Comparison of ENCODE assay signal across 21 cellular contexts in the genomic region with DNA sequence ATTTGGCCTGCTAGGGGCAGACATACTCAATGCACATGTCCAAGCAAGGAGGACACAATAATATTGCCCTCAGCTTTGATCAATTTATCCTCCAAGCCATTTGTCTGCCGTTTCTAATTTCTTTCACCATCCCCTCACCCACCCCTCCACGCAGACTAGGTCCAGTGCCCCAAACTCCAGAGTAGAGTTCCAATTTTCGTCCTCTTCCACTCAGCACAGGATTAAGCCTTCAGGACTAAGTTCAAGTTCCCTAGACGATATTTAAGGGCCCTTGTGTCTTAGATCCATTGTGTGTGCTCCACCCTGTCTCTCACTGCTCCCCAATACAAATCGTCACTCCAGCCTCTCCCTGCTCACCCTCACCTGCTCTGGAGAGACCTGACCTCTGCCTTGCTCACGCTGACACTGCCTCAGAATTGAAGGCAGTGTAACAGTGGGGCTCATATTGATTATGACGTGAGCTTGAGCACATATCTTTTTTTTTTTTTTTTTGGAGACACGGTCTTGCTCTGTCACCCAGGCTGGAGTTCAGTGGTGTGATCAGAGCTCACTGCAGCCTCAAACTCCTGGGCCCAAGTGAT.
A peak's percentile ranks its signal among the peaks of the same experiment; 100 is the strongest.
DNase-seq lines count a peak whose midpoint lies in the region; TF ChIP-seq lines count a peak whose summit lies in the region.
"Had no signal": no experiment of that assay in that cellular context is flagged by ENCODE, and none has a peak within 500 bp of the region (broad histone marks: within the 10 kb centered on the region; RNA-seq: fewer than 3 reads in every experiment).

No MANE protein-coding gene starts in this region.

- 90 to 92% (median 90%) methylated on average over 8 of the region's 8 CpGs for WGBS in ovary, 3 donors

- no TSS peak for BruUV-seq in PC-9 (replicated peaks; lab: Mats Ljungman, UMichigan)

- peaks cover 23% of the 10 kb centered on the region for H3K4me1 Mint-ChIP-seq in activated CD4-positive, alpha-beta T cell treated with anti-CD3 and anti-CD28 coated beads, Interleukin-2, amount 10 ng/mL, durations not matched to agents 24 days and 14 days
- peaks cover 19% of the 10 kb centered on the region for H3K4me1 Mint-ChIP-seq in mesothelial cell of epicardium

- TF ChIP-seq POLR2A in ovary (IDR thresholded peaks at IDR 0.05), result no peak

- H3K27me3 ChIP-seq in BLaER1 treated with 17β-estradiol and CSF1 and Interleukin-3, amounts not matched to agents 10 nM and 100 nM, result no peaks in the 10 kb centered on the region
- H3K27me3 ChIP-seq in PC-9 (ENCODE audit: insufficient read depth, low read depth) (no peaks in the 10 kb centered on the region), ovary (no peaks in the 10 kb centered on the region)

- intact Hi-C loops in activated CD4-positive, alpha-beta T cell treated with anti-CD3 and anti-CD28 coated beads, Interleukin-2, amount 10 ng/mL, durations not matched to agents 24 days and 14 days (cut with micrococcal nuclease), result loop anchor here (10.0 kb wide), 1 partner anchor 269 kb away; no protein-coding TSS in a partner anchor
- intact Hi-C loops in PC-9 (cut with micrococcal nuclease; ENCODE audit: unreplicated experiment), result no loop called here
- intact Hi-C loops in ovary (cut with DNase I), result no loop called here

- peaks cover 38% of the 10 kb centered on the region for H3F3A ChIP-seq in PC-9 (ENCODE audit: insufficient read depth, low read depth)

- H3K4me1 ChIP-seq in BLaER1 treated with 17β-estradiol and CSF1 and Interleukin-3, amounts not matched to agents 10 nM and 100 nM, result peaks cover 17 to 52% (median 40%) of the 10 kb centered on the region in 10 experiments
- H3K4me1 ChIP-seq in PC-9 (replicated peaks; ENCODE audit: insufficient read depth), result peaks cover 46% of the 10 kb centered on the region
- peaks cover 4% of the 10 kb centered on the region for H3K4me1 ChIP-seq in ovary (ENCODE audit: insufficient read depth)

- H3K9me2 ChIP-seq in PC-9 (ENCODE audit: insufficient read depth), result no peaks in the 10 kb centered on the region

- TF ChIP-seq CTCF in PC-9 (conservative IDR thresholded peaks at IDR 0.05), result no peak
- TF ChIP-seq CTCF in mesothelial cell of epicardium (IDR thresholded peaks at IDR 0.05; ENCODE audit: unreplicated experiment), result no peak
- TF ChIP-seq CTCF in GM10266 (IDR thresholded peaks at IDR 0.05; ENCODE audit: control insufficient read depth, insufficient read depth, low read depth, missing control alignments), result no peak
- TF ChIP-seq CTCF in ovary (IDR thresholded peaks at IDR 0.05), result no peak

- no peaks in the 10 kb centered on the region for H3K9me3 Mint-ChIP-seq in activated CD4-positive, alpha-beta T cell treated with anti-CD3 and anti-CD28 coated beads, Interleukin-2, amount 10 ng/mL, durations not matched to agents 24 days and 14 days
- H3K9me3 Mint-ChIP-seq in mesothelial cell of epicardium, result no peaks in the 10 kb centered on the region
- H3K9me3 Mint-ChIP-seq: CD4-positive, CD25-positive, alpha-beta regulatory T cell had no signal

- H3K9ac ChIP-seq in BLaER1 treated with 17β-estradiol and CSF1 and Interleukin-3, amounts not matched to agents 10 nM and 100 nM, result no peak overlapping the region; a peak in 1 of 22 replicates

- no peak overlapping the region for H3K4me3 Mint-ChIP-seq in activated CD4-positive, alpha-beta T cell treated with anti-CD3 and anti-CD28 coated beads, Interleukin-2, amount 10 ng/mL, durations not matched to agents 24 days and 14 days
- H3K4me3 Mint-ChIP-seq in mesothelial cell of epicardium, result no peak overlapping the region
- H3K4me3 Mint-ChIP-seq: B cell; CD4-positive, CD25-positive, alpha-beta regulatory T cell had no signal

- TF ChIP-seq EP300 in ovary (IDR thresholded peaks at IDR 0.05), result no peak

- CTCF ChIA-PET in PC-9 (lab: Charles Lee), result interaction anchor here (0.6 kb wide), 1 partner anchor 135 kb away, joined by 4 read pairs; no protein-coding TSS in a partner anchor

- H3K36me3 ChIP-seq in BLaER1 treated with 17β-estradiol and CSF1 and Interleukin-3, amounts not matched to agents 10 nM and 100 nM, result peaks cover 0 to 89% (median 16%) of the 10 kb centered on the region in 11 experiments; a peak in 10 of 22 replicates
- no peaks in the 10 kb centered on the region for H3K36me3 ChIP-seq in PC-9 (ENCODE audit: low read depth)
- H3K36me3 ChIP-seq in ovary, result no peaks in the 10 kb centered on the region

- H3K36me3 Mint-ChIP-seq in activated CD4-positive, alpha-beta T cell treated with anti-CD3 and anti-CD28 coated beads, Interleukin-2, amount 10 ng/mL, durations not matched to agents 24 days and 14 days (ENCODE audit: low read depth), result no peaks in the 10 kb centered on the region
- H3K36me3 Mint-ChIP-seq in mesothelial cell of epicardium, result no peaks in the 10 kb centered on the region

- H3K27ac Mint-ChIP-seq in activated CD4-positive, alpha-beta T cell treated with anti-CD3 and anti-CD28 coated beads, Interleukin-2, amount 10 ng/mL, durations not matched to agents 24 days and 14 days, result no peak overlapping the region
- peak overlapping the region; percentile 45 for H3K27ac Mint-ChIP-seq in mesothelial cell of epicardium
- H3K27ac Mint-ChIP-seq: B cell had no signal

- H3K4me2 ChIP-seq in BLaER1 treated with 17β-estradiol and CSF1 and Interleukin-3, amounts not matched to agents 10 nM and 100 nM, result peak overlapping the region in 6 of 11 experiments; percentile 27 to 63 (median 44); a peak in 10 of 22 replicates
- H3K4me2 ChIP-seq in PC-9, result 0 out of 2 replicates have a peak overlapping the region, but pooled peaks have one; percentile 2

- peaks cover 0 to 4% (median 0%) of the 10 kb centered on the region in 11 experiments; a peak in 1 of 22 replicates for H3K9me3 ChIP-seq in BLaER1 treated with 17β-estradiol and CSF1 and Interleukin-3, amounts not matched to agents 10 nM and 100 nM (replicated peaks in 1 of 11)
- H3K9me3 ChIP-seq in PC-9 (ENCODE audit: insufficient read depth, low read depth), result no peaks in the 10 kb centered on the region
- no peaks in the 10 kb centered on the region for H3K9me3 ChIP-seq in ovary

- H3K79me2 ChIP-seq in PC-9 (ENCODE audit: low read depth), result no peaks in the 10 kb centered on the region

- peak overlapping the region in 3 of 11 experiments; percentile 25 to 80 (median 53); a peak in 6 of 22 replicates for H3K27ac ChIP-seq in BLaER1 treated with 17β-estradiol and CSF1 and Interleukin-3, amounts not matched to agents 10 nM and 100 nM
- H3K27ac ChIP-seq in PC-9 (peak overlapping the region; percentile 95), ovary (no peak overlapping the region)

- peak; percentile 48 for DNase-seq in activated CD4-positive, alpha-beta T cell treated with anti-CD3 and anti-CD28 coated beads, Interleukin-2, amount 10 ng/mL, durations not matched to agents 24 days and 14 days
- no peak for DNase-seq in activated CD4-positive, alpha-beta T cell treated with anti-CD3 and anti-CD28 coated beads for 48 hours
- DNase-seq in PC-9 (no peak), mesothelial cell of epicardium (ENCODE audit: low spot score in 2 of 2, unreplicated experiment in 2 of 2) (no peak), GM10266 (ENCODE audit: extremely low spot score) (no peak), ovary (no peak), GF-D8 (lab: John Stamatoyannopoulos, UW) (no peak)
- DNase-seq: 8988T; CD4-positive, CD25-positive, alpha-beta regulatory T cell; COR-L47; DMS 273 treated with DMSO at 0.1 percent for 48 hours; DMS79 treated with DMSO at 0.1 percent for 48 hours; NCI-H1092 treated with DMSO at 0.1 percent for 48 hours; NCI-H1436 treated with DMSO at 0.1 percent for 48 hours; NCI-H1930; NCI-H345; NCI-H524; NCI-H82; Right ventricle myocardium superior had no signal

- peaks cover 11% of the 10 kb centered on the region for H3K27me3 Mint-ChIP-seq in activated CD4-positive, alpha-beta T cell treated with anti-CD3 and anti-CD28 coated beads, Interleukin-2, amount 10 ng/mL, durations not matched to agents 24 days and 14 days
- H3K27me3 Mint-ChIP-seq in mesothelial cell of epicardium (ENCODE audit: low read depth), result peaks cover 8% of the 10 kb centered on the region
- H3K27me3 Mint-ChIP-seq: B cell had no signal

- H2AFZ ChIP-seq in PC-9, result no peak overlapping the region

- POLR2A ChIA-PET in PC-9 (lab: Charles Lee; ENCODE audit: unreplicated experiment), result interaction anchor here (0.6 kb wide), 1 partner anchor 485 kb away, joined by 6 read pairs; a partner anchor contains a TSS

- H3K4me3 ChIP-seq in BLaER1 treated with 17β-estradiol and CSF1 and Interleukin-3, amounts not matched to agents 10 nM and 100 nM, result no peak overlapping the region
- H3K4me3 ChIP-seq in PC-9 (no peak overlapping the region), ovary (no peak overlapping the region)

- peaks cover 0 to 19% (median 0%) of the 10 kb centered on the region in 11 experiments; a peak in 5 of 22 replicates for H4K20me1 ChIP-seq in BLaER1 treated with 17β-estradiol and CSF1 and Interleukin-3, amounts not matched to agents 10 nM and 100 nM
- no peaks in the 10 kb centered on the region for H4K20me1 ChIP-seq in PC-9 (ENCODE audit: insufficient read depth)
